7 cellular contexts compared by ENCODE assay signal in the genomic region with DNA sequence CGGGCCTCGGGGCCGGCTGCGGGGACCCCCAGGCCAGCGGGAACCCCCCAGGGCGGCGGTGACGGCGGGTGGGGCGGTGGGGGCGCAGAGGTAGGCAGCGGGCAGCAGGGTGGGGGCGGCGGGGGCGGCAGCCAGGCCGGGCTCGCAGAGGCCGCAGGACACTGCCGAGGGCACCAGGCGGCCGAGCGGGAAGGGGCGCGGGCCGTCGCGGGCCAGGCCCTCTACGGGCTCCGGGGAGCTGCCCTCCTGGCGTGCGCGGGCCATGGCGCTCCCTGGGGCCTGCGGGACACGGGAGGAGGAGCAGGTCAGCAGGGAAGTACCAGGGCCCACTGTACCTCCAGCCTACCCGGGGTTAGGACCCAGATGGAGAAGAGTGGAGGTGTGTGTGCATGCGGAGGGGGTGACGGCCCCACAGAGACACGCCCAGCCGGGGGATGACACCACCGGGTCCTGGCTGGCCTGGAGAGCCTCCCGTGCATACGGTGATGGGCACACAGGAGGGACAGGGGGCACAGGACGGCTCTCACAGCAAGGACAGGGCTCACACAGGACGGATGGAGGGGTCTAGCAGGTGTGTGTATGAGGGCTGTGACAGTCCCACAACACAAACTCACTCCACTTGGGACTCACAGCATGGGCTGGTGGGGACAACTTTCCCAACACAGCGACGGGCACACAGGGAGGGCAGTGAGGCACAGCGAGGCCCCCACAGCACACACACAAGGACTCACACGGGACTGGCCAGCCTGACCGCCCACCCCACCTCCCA. TPM values are rescaled to one million over a fixed set of nuclear protein-coding genes. Genes with fewer than 3 reads are reported as not detected.
A peak's percentile ranks its signal among the peaks of the same experiment; 100 is the strongest.
DNase-seq lines count a peak whose midpoint lies in the region; ATAC-seq and TF ChIP-seq lines count a peak whose summit lies in the region.

No MANE protein-coding gene starts in this region.

- TF ChIP-seq POLR2A in GM15510 (IDR thresholded peaks at IDR 0.05; ENCODE audit: borderline replicate concordance, extremely low read depth, insufficient read length), result peak; percentile 25

- DNase-seq in NCI-H69 (lab: John Stamatoyannopoulos, UW) (peak; percentile 66), Right ventricle myocardium inferior (ENCODE audit: missing footprints) (peak; percentile 79), retina (peak; percentile 52), COR-L47 (lab: John Stamatoyannopoulos, UW) (no peak)
- DNase-seq in activated T-helper 9 cell treated with anti-CD3 and anti-CD28 coated beads, Interleukin-2, amount 50 U/mL, for 16 hours (ENCODE audit: low read depth), result peak; percentile 33

- ATAC-seq in Right ventricle myocardium inferior, result no peak
- ATAC-seq in HG03354 (IDR thresholded peaks at IDR 0.05; ENCODE audit: poor library complexity, severe bottlenecking, unreplicated experiment), result no peak

- intact Hi-C loops in Right ventricle myocardium inferior (cut with DNase I), result no loop called here

RNA-seq across cellular contexts. Expression of a gene that starts 2.6 kb away (rescaled TPM):
- 5.0 TPM for total RNA-seq in Right ventricle myocardium inferior

RNA-seq across cellular contexts. Expression of a gene that starts 28.0 kb away (rescaled TPM):
- 21.2 TPM for total RNA-seq in Right ventricle myocardium inferior

RNA-seq across cellular contexts. Expression of a gene that starts 46.3 kb away (rescaled TPM):
- 11.2 TPM for total RNA-seq in Right ventricle myocardium inferior
